27 cellular contexts compared by ENCODE assay signal in genomic region chr6:19547507-19547906, GRCh38.
"Had no signal": no experiment of that assay in that cellular context is flagged by ENCODE, and none has a peak within 500 bp of the region (broad histone marks: within the 10 kb centered on the region; RNA-seq: fewer than 3 reads in every experiment).

No MANE protein-coding gene starts in this region.

- H3K27me3 ChIP-seq: stomach, suprapubic skin, testis, thyroid gland, tibial artery, tibial nerve, transverse colon, upper lobe of left lung, upper lobe of right lung, uterus, vagina had no signal

- ATAC-seq: stimulated activated effector memory CD8-positive, alpha-beta T cell treated with anti-CD3 and anti-CD28 coated beads, Interleukin-12 subunit alpha, Interleukin-12 subunit beta, amount 100 ng/mL, for 72 hours; stimulated activated memory B cell treated with anti-CD40 and anti-IgM and Interleukin-4, amounts not matched to agents 10 μg/mL and 1 μg/mL and 100 μg/mL, for 72 hours; stimulated activated naive B cell treated with anti-CD40 and anti-IgM and Interleukin-4, amounts not matched to agents 10 μg/mL and 1 μg/mL and 100 μg/mL, for 72 hours; stimulated activated naive CD8-positive, alpha-beta T cell treated with anti-CD3 and anti-CD28 coated beads, Interleukin-15, amount 100 ng/mL, for 72 hours; stimulated activated naive CD8-positive, alpha-beta T cell treated with anti-CD3 and anti-CD28 coated beads, Interleukin-15, Interleukin-2, amounts not matched to agents 100 U/mL and 50 U/mL, for 24 hours; upper lobe of right lung had no signal

- H3K4me1 ChIP-seq: stomach, suprapubic skin, testis, thyroid gland, tibial artery, tibial nerve, transverse colon, upper lobe of left lung, upper lobe of right lung, uterus, vagina had no signal

- H3K27ac ChIP-seq: stomach, suprapubic skin, testis, thoracic aorta, thyroid gland, tibial artery, tibial nerve, transverse colon, upper lobe of left lung, upper lobe of right lung, uterus, vagina had no signal

- H3K9me3 ChIP-seq: stomach, suprapubic skin, testis, thoracic aorta, thyroid gland, tibial artery, tibial nerve, transverse colon, upper lobe of left lung, upper lobe of right lung, uterus, vagina had no signal

- FAIRE-seq: urothelium cell line had no signal

- H3K36me3 ChIP-seq: stomach, suprapubic skin, thoracic aorta, thyroid gland, tibial artery, tibial nerve, transverse colon, upper lobe of left lung, upper lobe of right lung, uterus, vagina had no signal

- DNase-seq: stimulated activated CD4-positive, alpha-beta T cell treated with anti-CD3 and anti-CD28 coated beads, Interleukin-2, amount 100 ng/mL, for 48 hours; stimulated activated CD4-positive, alpha-beta T cell treated with anti-CD3 and anti-CD28 coated beads, Interleukin-4, amount 100 ng/mL, for 1 hour; stimulated activated CD4-positive, alpha-beta T cell treated with anti-CD3 and anti-CD28 coated beads, Interleukin-4, amount 100 ng/mL, for 24 hours; stimulated activated CD4-positive, alpha-beta T cell treated with anti-CD3 and anti-CD28 coated beads, Interleukin-4, amount 100 ng/mL, for 4 hours; stimulated activated CD8-positive, alpha-beta memory T cell treated with anti-CD3 and anti-CD28 coated beads, Interleukin-4, amount 100 ng/mL, for 48 hours; stimulated activated naive B cell treated with anti-CD40 and anti-IgM and Interleukin-4, amounts not matched to agents 10 μg/mL and 1 μg/mL and 100 μg/mL, for 72 hours; stimulated activated naive CD4-positive, alpha-beta T cell; stimulated activated naive CD4-positive, alpha-beta T cell treated with Interleukin-2 at 50 U/mL for 16 hours; stimulated activated naive CD8-positive, alpha-beta T cell treated with anti-CD3 and anti-CD28 coated beads, Interleukin-15, amount 100 ng/mL, for 72 hours; stimulated activated naive CD8-positive, alpha-beta T cell treated with anti-CD3 and anti-CD28 coated beads, Interleukin-15, Interleukin-2, amounts not matched to agents 100 U/mL and 50 U/mL, for 24 hours; stomach; substantia nigra; testis; thyroid gland; tibial artery; transverse colon; trophoblast cell; upper lobe of left lung; upper lobe of right lung; uterus had no signal

- H3K4me3 ChIP-seq: stomach, suprapubic skin, testis, thoracic aorta, thyroid gland, tibial artery, tibial nerve, transverse colon, upper lobe of left lung, upper lobe of right lung, uterus, vagina had no signal
